Comparison of ENCODE assay signal across 8 cellular contexts in genomic region chr14:55129086-55129427, GRCh38. TPM values are rescaled to one million over a fixed set of nuclear protein-coding genes. Genes with fewer than 3 reads are reported as not detected.
A peak's percentile ranks its signal among the peaks of the same experiment; 100 is the strongest.
DNase-seq lines count a peak whose midpoint lies in the region; ATAC-seq and TF ChIP-seq lines count a peak whose summit lies in the region.

Gene LGALS3, plus strand, starts transcription at chr14:55129252. Its CDS starts 8,122 bp downstream, at chr14:55137374.

- POLR2A ChIA-PET in CD4-positive, alpha-beta T cell (lab: Charles Lee): interaction anchor here (1.0 to 1.9 kb wide), 3 partner anchors 26 to 35 kb away, joined by 3 to 11 read pairs (median 5); no protein-coding TSS in a partner anchor

- H3K9me3 ChIP-seq in CD4-positive, alpha-beta T cell (ENCODE audit: control insufficient read depth, low read length): no peaks in the 10 kb centered on the region

- peaks cover 15% of the 10 kb centered on the region for H3K4me1 Mint-ChIP-seq in CD4-positive, alpha-beta T cell (ENCODE audit: low read depth)
- peaks cover 39% of the 10 kb centered on the region for H3K4me1 Mint-ChIP-seq in chondrocyte (ENCODE audit: low read depth)

- no peak within 1 kb of the TSS for H3K27ac ChIP-seq in CD4-positive, alpha-beta T cell (ENCODE audit: low read depth, low read length)
- H3K27ac ChIP-seq in layer of hippocampus (ENCODE audit: low read depth, low read length): peak within 1 kb of the TSS; percentile 55

- intact Hi-C loops in CD4-positive, alpha-beta T cell (cut with DNase I, micrococcal nuclease): no loop called here

- H3K27ac Mint-ChIP-seq in CD4-positive, alpha-beta T cell: peak within 1 kb of the TSS; percentile 11
- peak within 1 kb of the TSS; percentile 81 for H3K27ac Mint-ChIP-seq in chondrocyte (ENCODE audit: unreplicated experiment)

- peak; percentile 49 for ATAC-seq in CD4-positive, alpha-beta T cell (ENCODE audit: poor library complexity)
- ATAC-seq in GM19372 (IDR thresholded peaks at IDR 0.05; ENCODE audit: low read depth, unreplicated experiment) (peak; percentile 61), HG03432 (IDR thresholded peaks at IDR 0.05; ENCODE audit: unreplicated experiment) (peak; percentile 77)

- peaks cover 16% of the 10 kb centered on the region for H3K27me3 ChIP-seq in CD4-positive, alpha-beta T cell (ENCODE audit: control insufficient read depth, insufficient read depth, low read length)
- no peaks in the 10 kb centered on the region for H3K27me3 ChIP-seq in layer of hippocampus (ENCODE audit: control insufficient read depth, insufficient read depth, low read length)

- no peaks in the 10 kb centered on the region for H3K36me3 Mint-ChIP-seq in CD4-positive, alpha-beta T cell (ENCODE audit: low read depth)
- no peaks in the 10 kb centered on the region for H3K36me3 Mint-ChIP-seq in chondrocyte (ENCODE audit: low read depth)

- DNase-seq in CD4-positive, alpha-beta T cell: peak in 5 of 10 experiments; percentile 9 to 44 (median 21)
- DNase-seq in T-helper 22 cell (ENCODE audit: low read depth) (peak; percentile 24), chondrocyte (ENCODE audit: low spot score) (no peak), SKM-1 (lab: John Stamatoyannopoulos, UW; ENCODE audit: unreplicated experiment) (no peak)
- peak in 2 of 3 donors; percentile 7 to 33 for DNase-seq in stimulated activated CD4-positive, alpha-beta T cell treated with anti-CD3 and anti-CD28 coated beads, TNF-alpha, amount 100 ng/mL, for 48 hours (ENCODE audit: low read depth in 3 of 3)

- no peak for TF ChIP-seq CTCF in CD4-positive, alpha-beta T cell (IDR thresholded peaks at IDR 0.05)
- TF ChIP-seq CTCF in chondrocyte (IDR thresholded peaks at IDR 0.05): no peak

- H3K27me3 Mint-ChIP-seq in CD4-positive, alpha-beta T cell: peaks cover 56% of the 10 kb centered on the region
- no peaks in the 10 kb centered on the region for H3K27me3 Mint-ChIP-seq in chondrocyte (ENCODE audit: low read depth)

- peak within 1 kb of the TSS; percentile 86 for H3K4me3 Mint-ChIP-seq in CD4-positive, alpha-beta T cell
- H3K4me3 Mint-ChIP-seq in chondrocyte (ENCODE audit: unreplicated experiment): peak within 1 kb of the TSS; percentile 81

- CTCF ChIA-PET in CD4-positive, alpha-beta T cell (lab: Charles Lee): interaction anchor here (1.0 to 2.2 kb wide), 2 partner anchors 12 to 78 kb away, joined by 3 to 6 read pairs; partner anchors contain the start of gene MAPK1IP1L

- H3K9me3 Mint-ChIP-seq in CD4-positive, alpha-beta T cell: no peaks in the 10 kb centered on the region
- H3K9me3 Mint-ChIP-seq in chondrocyte (ENCODE audit: low read depth): no peaks in the 10 kb centered on the region

RNA-seq across cellular contexts. Expression of gene LGALS3, which starts in this region (rescaled TPM):
- total RNA-seq in CD4-positive, alpha-beta T cell: 10 to 100 TPM; 11.7 to 12.1 TPM
- 53.5 to 56.2 TPM (median 54.1 TPM) in 3 replicates for total RNA-seq in chondrocyte

Comparison
In these comparisons a context has a peak if more than half of its experiments do, and no peak if none do; other contexts are left out.
1. DNase-seq: peak in T-helper 22 cell (single experiment) and stimulated activated CD4-positive, alpha-beta T cell treated with anti-CD3 and anti-CD28 coated beads, TNF-alpha, amount 100 ng/mL, for 48 hours (2 of 3); none in chondrocyte (single experiment) and SKM-1 (single experiment).
2. Peak in every context shown above with its lines, with median percentiles within 50 percentile points of each other: ATAC-seq.